In genomic region chr3:106083854-106084253, GRCh38 we compare ENCODE assay signal across 25 cellular contexts.
A peak's percentile ranks its signal among the peaks of the same experiment; 100 is the strongest.
DNase-seq lines count a peak whose midpoint lies in the region; ATAC-seq and TF ChIP-seq lines count a peak whose summit lies in the region.
"Had no signal": no experiment of that assay in that cellular context is flagged by ENCODE, and none has a peak within 500 bp of the region (broad histone marks: within the 10 kb centered on the region; RNA-seq: fewer than 3 reads in every experiment).

No MANE protein-coding gene starts in this region.

- H3K4me2 ChIP-seq in osteoblast (ENCODE audit: insufficient read depth, low read length), result peak overlapping the region; percentile 41

- no peak for ATAC-seq in natural killer cell treated with Interleukin-12 subunit alpha and Interleukin-12 subunit beta and Interleukin-15 and Interleukin-18, amount 100 ng/mL, for 72 hours
- ATAC-seq in natural killer cell (no peak), GM21390 (IDR thresholded peaks at IDR 0.05; ENCODE audit: unreplicated experiment) (no peak), HG03460 (IDR thresholded peaks at IDR 0.05; ENCODE audit: unreplicated experiment) (no peak)
- no peak for ATAC-seq in effector memory CD8-positive, alpha-beta T cell (replicated peaks)
- ATAC-seq: CD8-positive, alpha-beta T cell; HCT116; HepG2; K562; Right ventricle myocardium inferior had no signal

- no peaks in the 10 kb centered on the region for H3K27me3 ChIP-seq in osteoblast (ENCODE audit: insufficient read depth, low read length)
- H3K27me3 ChIP-seq: SJSA1 had no signal

- H3K4me3 Mint-ChIP-seq in natural killer cell treated with Interleukin-12 subunit alpha and Interleukin-12 subunit beta and Interleukin-15 and Interleukin-18, amount 100 ng/mL, for 72 hours, result peak overlapping the region; percentile 63
- H3K4me3 Mint-ChIP-seq in natural killer cell, result no peak overlapping the region
- peak overlapping the region; percentile 37 to 40 for H3K4me3 Mint-ChIP-seq in effector memory CD8-positive, alpha-beta T cell
- H3K4me3 Mint-ChIP-seq: CD8-positive, alpha-beta T cell had no signal

- no peak overlapping the region for H3K27ac ChIP-seq in osteoblast (ENCODE audit: low read depth, low read length)
- H3K27ac ChIP-seq: SJSA1 had no signal

- H3K9me3 ChIP-seq in osteoblast (ENCODE audit: low read depth, low read length), result no peaks in the 10 kb centered on the region
- H3K9me3 ChIP-seq: Caco-2, SJSA1 had no signal

- peak overlapping the region; percentile 18 for H2AFZ ChIP-seq in osteoblast (ENCODE audit: low read length)

- no peak for TF ChIP-seq CTCF in natural killer cell (IDR thresholded peaks at IDR 0.05)
- no peak for TF ChIP-seq CTCF in osteoblast (IDR thresholded peaks at IDR 0.05; ENCODE audit: extremely low read depth, low read depth, low read length)

- no peaks in the 10 kb centered on the region for H3K4me1 ChIP-seq in osteoblast (ENCODE audit: insufficient read depth, low read length)
- H3K4me1 ChIP-seq: Caco-2, SJSA1 had no signal

- H3K27ac Mint-ChIP-seq in natural killer cell treated with Interleukin-12 subunit alpha and Interleukin-12 subunit beta and Interleukin-15 and Interleukin-18, amount 100 ng/mL, for 72 hours, result peak overlapping the region; percentile 70 to 93
- H3K27ac Mint-ChIP-seq in natural killer cell, result no peak overlapping the region
- H3K27ac Mint-ChIP-seq in effector memory CD8-positive, alpha-beta T cell, result peak overlapping the region; percentile 47 to 82
- H3K27ac Mint-ChIP-seq: CD8-positive, alpha-beta T cell had no signal

- H3K4me3 ChIP-seq in osteoblast (ENCODE audit: insufficient read depth, low read length), result no peak overlapping the region
- H3K4me3 ChIP-seq: K562, SJSA1 had no signal

- no peaks in the 10 kb centered on the region for H3K79me2 ChIP-seq in osteoblast (ENCODE audit: insufficient read depth, low read length)

- no peak for DNase-seq in natural killer cell treated with Interleukin-12 subunit alpha and Interleukin-12 subunit beta and Interleukin-15 and Interleukin-18, amount 100 ng/mL, for 72 hours (ENCODE audit: low spot score)
- DNase-seq in natural killer cell (no peak), osteoblast (ENCODE audit: insufficient read length, low spot score, missing footprints) (no peak), HK-2 (ENCODE audit: unreplicated experiment) (no peak)
- DNase-seq in effector memory CD8-positive, alpha-beta T cell, result no peak
- DNase-seq: 8988T; AML-193; C1 segment of cervical spinal cord; Caco-2; CD8-positive, alpha-beta T cell; GDM1; MV-4-11; NCI-H1105 treated with DMSO at 0.1 percent for 48 hours; NCI-H146; NCI-H1930; NCI-H2107; NCI-H524; NCI-H748 treated with DMSO at 0.1 percent for 48 hours had no signal

- peaks cover 7% of the 10 kb centered on the region for H3K9me3 Mint-ChIP-seq in natural killer cell treated with Interleukin-12 subunit alpha and Interleukin-12 subunit beta and Interleukin-15 and Interleukin-18, amount 100 ng/mL, for 72 hours
- H3K9me3 Mint-ChIP-seq in natural killer cell, result peaks cover 0 to 2% of the 10 kb centered on the region in 2 donors
- peaks cover 0 to 5% of the 10 kb centered on the region in 2 donors for H3K9me3 Mint-ChIP-seq in effector memory CD8-positive, alpha-beta T cell
- H3K9me3 Mint-ChIP-seq: CD8-positive, alpha-beta T cell had no signal

- no peaks in the 10 kb centered on the region for H3K27me3 Mint-ChIP-seq in natural killer cell treated with Interleukin-12 subunit alpha and Interleukin-12 subunit beta and Interleukin-15 and Interleukin-18, amount 100 ng/mL, for 72 hours
- no peaks in the 10 kb centered on the region for H3K27me3 Mint-ChIP-seq in natural killer cell (ENCODE audit: low read depth in 2 of 2)
- no peaks in the 10 kb centered on the region for H3K27me3 Mint-ChIP-seq in effector memory CD8-positive, alpha-beta T cell

- peaks cover 11% of the 10 kb centered on the region for H3K36me3 Mint-ChIP-seq in natural killer cell treated with Interleukin-12 subunit alpha and Interleukin-12 subunit beta and Interleukin-15 and Interleukin-18, amount 100 ng/mL, for 72 hours
- no peaks in the 10 kb centered on the region for H3K36me3 Mint-ChIP-seq in natural killer cell
- peaks cover 3% of the 10 kb centered on the region for H3K36me3 Mint-ChIP-seq in effector memory CD8-positive, alpha-beta T cell (ENCODE audit: insufficient read depth)
- H3K36me3 Mint-ChIP-seq: CD8-positive, alpha-beta T cell had no signal

- H3K4me1 Mint-ChIP-seq in natural killer cell treated with Interleukin-12 subunit alpha and Interleukin-12 subunit beta and Interleukin-15 and Interleukin-18, amount 100 ng/mL, for 72 hours (ENCODE audit: low read depth in 2 of 2), result peaks cover 31 to 36% of the 10 kb centered on the region in 2 donors
- H3K4me1 Mint-ChIP-seq in natural killer cell, result peaks cover 24 to 33% of the 10 kb centered on the region in 2 donors
- peaks cover 3 to 16% of the 10 kb centered on the region in 2 donors for H3K4me1 Mint-ChIP-seq in effector memory CD8-positive, alpha-beta T cell (ENCODE audit: low read depth in 2 of 2)

- intact Hi-C loops in natural killer cell (cut with micrococcal nuclease), result no loop called here

- H4K20me1 ChIP-seq in osteoblast (ENCODE audit: insufficient read depth, low read length), result no peaks in the 10 kb centered on the region

- H3K36me3 ChIP-seq in osteoblast (ENCODE audit: insufficient read depth, low read length), result no peaks in the 10 kb centered on the region
- H3K36me3 ChIP-seq: SJSA1 had no signal

Comparison
In these comparisons a context has a peak if more than half of its experiments do, and no peak if none do; other contexts are left out.
1. H3K27ac Mint-ChIP-seq: peak in natural killer cell treated with Interleukin-12 subunit alpha and Interleukin-12 subunit beta and Interleukin-15 and Interleukin-18, amount 100 ng/mL, for 72 hours (2 of 2) and effector memory CD8-positive, alpha-beta T cell (2 of 2); none in natural killer cell (0 of 2).